In the genomic region with DNA sequence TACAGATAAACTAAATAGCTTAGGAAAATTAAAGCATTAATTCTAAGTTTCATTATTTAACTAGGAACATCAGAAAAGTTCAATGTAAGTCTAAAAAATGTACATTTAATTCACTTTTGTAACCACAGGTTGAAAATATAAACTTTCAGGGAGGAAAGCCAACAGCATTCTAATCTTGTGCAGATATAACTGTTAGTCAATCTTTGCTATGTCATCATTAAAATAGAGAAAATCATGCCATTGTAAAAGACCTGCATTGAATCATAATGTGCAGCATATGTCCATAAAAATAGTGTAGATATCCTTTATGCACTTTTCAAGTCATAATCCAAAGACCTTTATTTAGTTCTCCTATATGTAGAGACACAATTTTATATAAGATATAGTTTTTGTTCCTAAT, we compare ENCODE assay signal across 11 cellular contexts.
"Had no signal": no experiment of that assay in that cellular context is flagged by ENCODE, and none has a peak within 500 bp of the region (broad histone marks: within the 10 kb centered on the region; RNA-seq: fewer than 3 reads in every experiment).

No MANE protein-coding gene starts in this region.

- H3K4me3 ChIP-seq: GM23248, GM23338, HAP-1 had no signal

- H3K4me2 ChIP-seq: GM23338 had no signal

- DNase-seq: GM23248, GOT3, H7, H9, HCEC 1CT, HFFc6 had no signal

- ATAC-seq: GM23338, HCT116 had no signal

- H3K9ac ChIP-seq: GM23248 had no signal

- H2AFZ ChIP-seq: GM23248, GM23338 had no signal

- H3K27ac ChIP-seq: GM23248 had no signal

- H3K9me3 ChIP-seq: HAP-1 had no signal

- H3K36me3 ChIP-seq: HAP-1 had no signal

- FAIRE-seq: H1, H54 had no signal
